Comparison of ENCODE assay signal across 7 cellular contexts in genomic region chr12:53325539-53326061, GRCh38. TPM values are rescaled to one million over a fixed set of nuclear protein-coding genes. Genes with fewer than 3 reads are reported as not detected.
DNase-seq lines count a peak whose midpoint lies in the region; ATAC-seq, FAIRE-seq and TF ChIP-seq lines count a peak whose summit lies in the region.

No MANE protein-coding gene starts in this region.

- H3K4me3 Mint-ChIP-seq in activated B cell treated with CpG ODN at 0.5 μM for 24 hours (peak overlapping the region; percentile 93), endothelial cell (ENCODE audit: unreplicated experiment) (peak overlapping the region; percentile 85)

- H3K36me3 Mint-ChIP-seq in activated B cell treated with CpG ODN at 0.5 μM for 24 hours (ENCODE audit: low read depth) (peaks cover 7% of the 10 kb centered on the region), endothelial cell (ENCODE audit: low read depth, unreplicated experiment) (peaks cover 9% of the 10 kb centered on the region)

- no peak for TF ChIP-seq RAD21 in HCT116 (IDR thresholded peaks at IDR 0.05; ENCODE audit: low read depth)

- POLR2A ChIA-PET in HCT116 (lab: Charles Lee) (interaction anchor here (1.1 to 2.1 kb wide), 3 partner anchors 54 to 175 kb away, joined by 3 to 6 read pairs (median 6); partner anchors contain the start of genes SP1 and TARBP2), activated B cell treated with CpG ODN at 0.5 μM for 24 hours (lab: Charles Lee) (interaction anchor here (0.5 to 6.9 kb wide), 11 partner anchors 9 to 175 kb away, joined by 3 to 114 read pairs (median 7); partner anchors contain the start of genes CSAD, MYG1, PFDN5 and PRR13)

- H3K4me3 ChIP-seq in HCT116 (replicated peaks in 1 of 2; ENCODE audit: low read depth in 1 of 2, low read length in 2 of 2): peak overlapping the region; percentile 56 to 61
- peak overlapping the region; percentile 62 to 67 for H3K4me3 ChIP-seq in testis

- H3K36me3 ChIP-seq in HCT116 (ENCODE audit: control insufficient read depth in 1 of 2, insufficient read depth in 2 of 2, low read length in 2 of 2) (no peaks in the 10 kb centered on the region), testis (ENCODE audit: low read depth, missing control alignments) (no peaks in the 10 kb centered on the region)

- H3K27me3 ChIP-seq in HCT116 (ENCODE audit: insufficient read depth, low read length): no peaks in the 10 kb centered on the region
- H3K27me3 ChIP-seq in testis: no peaks in the 10 kb centered on the region

- TF ChIP-seq POLR2A in HCT116 (IDR thresholded peaks at IDR 0.05; ENCODE audit: borderline replicate concordance, extremely low read depth, insufficient read depth, insufficient read length) (no peak), testis (IDR thresholded peaks at IDR 0.05) (no peak)

- CTCF ChIA-PET in HCT116 (lab: Charles Lee) (interaction anchor here (0.7 to 2.7 kb wide), 7 partner anchors 20 to 196 kb away, joined by 3 to 7 read pairs (median 5); partner anchors contain the start of gene TARBP2), activated B cell treated with CpG ODN at 0.5 μM for 24 hours (lab: Charles Lee) (interaction anchor here (1.2 to 11.1 kb wide), 6 partner anchors 19 to 183 kb away, joined by 3 to 148 read pairs (median 14); partner anchors contain the start of gene NPFF)

- H2AFZ ChIP-seq in HCT116 (ENCODE audit: low read depth, low read length, poor library complexity, severe bottlenecking): no peak overlapping the region

- RAD21 ChIA-PET in HCT116 (lab: Charles Lee; ENCODE audit: low non-redundant PET in 1 of 2, low total read pairs in 2 of 2, uncharacterized antibody in 2 of 2, unreplicated experiment in 2 of 2): interaction anchor here (0.9 to 1.0 kb wide), 3 partner anchors 19 to 23 kb away, joined by 3 to 4 read pairs (median 3); no protein-coding TSS in a partner anchor

- peaks cover 19% of the 10 kb centered on the region for H3K27me3 Mint-ChIP-seq in activated B cell treated with CpG ODN at 0.5 μM for 24 hours
- H3K27me3 Mint-ChIP-seq in endothelial cell (ENCODE audit: unreplicated experiment): peaks cover 12% of the 10 kb centered on the region

- WGBS in testis, 2 donors: 1% methylated on average over 16 to 47 of the region's 47 CpGs

- peak overlapping the region; percentile 89 for H3K4me2 ChIP-seq in HCT116 (ENCODE audit: low read length)

- peaks cover 3% of the 10 kb centered on the region; the same call in 1 of the 2 replicates for H3K79me2 ChIP-seq in HCT116 (ENCODE audit: insufficient read depth, low read length)

- H3K27ac Mint-ChIP-seq in activated B cell treated with CpG ODN at 0.5 μM for 24 hours: peak overlapping the region; percentile 41
- no peak overlapping the region for H3K27ac Mint-ChIP-seq in endothelial cell (ENCODE audit: unreplicated experiment)

- H3K4me1 Mint-ChIP-seq in activated B cell treated with CpG ODN at 0.5 μM for 24 hours (peaks cover 31% of the 10 kb centered on the region), endothelial cell (ENCODE audit: unreplicated experiment) (peaks cover 34% of the 10 kb centered on the region)

- no TSS peak for BruUV-seq in HCT116 (replicated peaks; lab: Mats Ljungman, UMichigan)

- H3K9me2 ChIP-seq in HCT116 (ENCODE audit: insufficient read depth): no peaks in the 10 kb centered on the region

- H4K20me1 ChIP-seq in HCT116 (ENCODE audit: insufficient read depth): no peaks in the 10 kb centered on the region

- no peak for ATAC-seq in HCT116
- ATAC-seq in activated B cell treated with CpG ODN at 0.5 μM for 24 hours (ENCODE audit: low read depth): no peak

- no peak for FAIRE-seq in GM19239 (lab: Jason Lieb, UNC)

- no peaks in the 10 kb centered on the region for H3K9me3 ChIP-seq in HCT116 (ENCODE audit: control insufficient read depth in 1 of 2, insufficient read depth in 1 of 2, low read depth in 1 of 2, low read length in 2 of 2)
- no peaks in the 10 kb centered on the region for H3K9me3 ChIP-seq in testis

- DNase-seq in HCT116 (ENCODE audit: low read depth, low spot score) (no peak), activated B cell treated with CpG ODN at 0.5 μM for 24 hours (peak; percentile 34), endothelial cell (ENCODE audit: low spot score) (peak; percentile 56), mucosa of gallbladder (ENCODE audit: low spot score) (peak; percentile 14), testis (peak; percentile 33), GM19238 (ENCODE audit: insufficient read length, low spot score) (no peak), GM19239 (ENCODE audit: insufficient read length, low spot score) (no peak)

- TF ChIP-seq CTCF in HCT116 (IDR thresholded peaks at IDR 0.05 in 2 of 3, conservative IDR thresholded peaks at IDR 0.05 in 1 of 3; ENCODE audit: borderline replicate concordance in 1 of 3, insufficient read depth in 1 of 3, low read depth in 2 of 3, low read length in 2 of 3) (no peak), activated B cell treated with CpG ODN at 0.5 μM for 24 hours (IDR thresholded peaks at IDR 0.05) (no peak), endothelial cell (IDR thresholded peaks at IDR 0.05; ENCODE audit: unreplicated experiment) (no peak), testis (IDR thresholded peaks at IDR 0.05) (no peak)

- no peaks in the 10 kb centered on the region for H3K9me3 Mint-ChIP-seq in activated B cell treated with CpG ODN at 0.5 μM for 24 hours
- H3K9me3 Mint-ChIP-seq in endothelial cell (ENCODE audit: unreplicated experiment): no peaks in the 10 kb centered on the region

- H3K27ac ChIP-seq in HCT116 (ENCODE audit: low read depth, low read length): peak overlapping the region; percentile 79; the same call in 1 of the 2 replicates
- H3K27ac ChIP-seq in testis: peak overlapping the region; percentile 71 to 83

- intact Hi-C loops in HCT116 (cut with micrococcal nuclease): loop anchor here (2.0 to 10.0 kb wide), 2 partner anchors 55 to 349 kb away; partner anchors contain the start of genes ATP5MC2 and SP1
- intact Hi-C loops in activated B cell treated with CpG ODN at 0.5 μM for 24 hours (cut with micrococcal nuclease): loop anchor here (10.0 kb wide), 3 partner anchors 251 to 889 kb away; partner anchors contain the start of genes CALCOCO1 and SPRYD3
- intact Hi-C loops in testis (cut with DNase I; ENCODE audit: low total_unique reads): loop anchor here (10.0 kb wide), 1 partner anchor 179 kb away; the partner anchor contains the start of genes NPFF and TARBP2

- H3K9ac ChIP-seq in HCT116 (ENCODE audit: low read length): peak overlapping the region; percentile 79

- H3K4me1 ChIP-seq in HCT116 (ENCODE audit: control insufficient read depth in 1 of 2, insufficient read depth in 2 of 2, low read length in 2 of 2): peaks cover 19 to 47% of the 10 kb centered on the region in 2 experiments
- H3K4me1 ChIP-seq in testis: peaks cover 16% of the 10 kb centered on the region

TF ChIP-seq in HCT116, 20 proteins besides CTCF, POLR2A, EP300 and RAD21 (continues in another document):
- no peak for TF ChIP-seq ATF3 (IDR thresholded peaks at IDR 0.05)
- no peak for TF ChIP-seq YY1 (IDR thresholded peaks at IDR 0.05; ENCODE audit: extremely low read depth, insufficient replicate concordance, low read depth, low read length)
- TF ChIP-seq TCF7L2 (IDR thresholded peaks at IDR 0.05; ENCODE audit: borderline replicate concordance, extremely low read depth, insufficient read depth, insufficient read length): peak; percentile 33
- TF ChIP-seq SRF (IDR thresholded peaks at IDR 0.05; ENCODE audit: low read depth): no peak
- TF ChIP-seq ELF1 (IDR thresholded peaks at IDR 0.05; ENCODE audit: borderline replicate concordance, low read depth): no peak

RNA-seq across cellular contexts. Expression of gene AAAS, which starts 4.2 kb away (rescaled TPM):
- total RNA-seq in HCT116 (2021; ENCODE audit: unreplicated experiment) (87.9 TPM), activated B cell treated with CpG ODN at 0.5 μM for 24 hours (57.3 and 72.1 TPM in 2 replicates), endothelial cell (ENCODE audit: unreplicated experiment) (56.2 TPM), mucosa of gallbladder (55.5 TPM), testis (100 to 1,000 TPM in 1 of 2 donors, 10 to 100 TPM in 1; 98.0 to 110 TPM)
- 64.1 and 77.3 TPM in 2 replicates for polyA plus RNA-seq in HCT116 (2012)
- 79.3 TPM for polyA plus RNA-seq in testis (ENCODE audit: insufficient read depth, low read depth, low replicate concordance)

RNA-seq across cellular contexts. Expression of gene SP7, which starts 10.6 kb away (rescaled TPM):
- total RNA-seq in HCT116 (2021; ENCODE audit: unreplicated experiment) (not detected), activated B cell treated with CpG ODN at 0.5 μM for 24 hours (not detected in 2 replicates), endothelial cell (ENCODE audit: unreplicated experiment) (3.6 TPM), mucosa of gallbladder (not detected), testis (1 to 10 TPM in 1 of 2 donors, under 1 TPM in 1; 0.56 to 1.2 TPM)
- polyA plus RNA-seq in HCT116 (2012): 0.02 and 0.04 TPM in 2 replicates
- 2.3 TPM for polyA plus RNA-seq in testis (ENCODE audit: insufficient read depth, low read depth, low replicate concordance)

RNA-seq across cellular contexts. Expression of gene MYG1, which starts 26.1 kb away (rescaled TPM):
- total RNA-seq in HCT116 (2021; ENCODE audit: unreplicated experiment): 104 TPM
- polyA plus RNA-seq in HCT116 (2012): 101 and 106 TPM in 2 replicates
- total RNA-seq in activated B cell treated with CpG ODN at 0.5 μM for 24 hours: 59.1 and 65.3 TPM in 2 replicates
- 55.3 TPM for total RNA-seq in endothelial cell (ENCODE audit: unreplicated experiment)
- total RNA-seq in mucosa of gallbladder: 63.4 TPM
- total RNA-seq in testis: 100 to 1,000 TPM; 106 to 117 TPM
- 287 TPM for polyA plus RNA-seq in testis (ENCODE audit: insufficient read depth, low read depth, low replicate concordance)

RNA-seq across cellular contexts. Expression of gene PFDN5, which starts 30.3 kb away (rescaled TPM):
- total RNA-seq in HCT116 (2021; ENCODE audit: unreplicated experiment) (318 TPM), activated B cell treated with CpG ODN at 0.5 μM for 24 hours (486 and 578 TPM in 2 replicates), endothelial cell (ENCODE audit: unreplicated experiment) (444 TPM), mucosa of gallbladder (420 TPM), testis (100 to 1,000 TPM; 430 to 494 TPM)
- polyA plus RNA-seq in HCT116 (2012): 540 and 548 TPM in 2 replicates
- 797 TPM for polyA plus RNA-seq in testis (ENCODE audit: insufficient read depth, low read depth, low replicate concordance)

RNA-seq across cellular contexts. Expression of gene SP1, which starts 54.4 kb away (rescaled TPM):
- total RNA-seq in HCT116 (2021; ENCODE audit: unreplicated experiment) (96.8 TPM), activated B cell treated with CpG ODN at 0.5 μM for 24 hours (99.2 and 102 TPM in 2 replicates), endothelial cell (ENCODE audit: unreplicated experiment) (69.5 TPM), mucosa of gallbladder (104 TPM), testis (10 to 100 TPM; 75.4 to 86.0 TPM)
- polyA plus RNA-seq in HCT116 (2012): 46.2 and 50.1 TPM in 2 replicates
- 58.6 TPM for polyA plus RNA-seq in testis (ENCODE audit: insufficient read depth, low read depth, low replicate concordance)

Comparison
In these comparisons a context has a peak if more than half of its experiments do, and no peak if none do; other contexts are left out.
1. DNase-seq: peak in activated B cell treated with CpG ODN at 0.5 μM for 24 hours (single experiment), endothelial cell (single experiment), mucosa of gallbladder (single experiment) and testis (single experiment); none in HCT116 (single experiment), GM19238 (single experiment) and GM19239 (single experiment).